2 cellular contexts compared by ENCODE assay signal in genomic region chr18:48459471-48459870, GRCh38.
TF ChIP-seq lines count a peak whose summit lies in the region.

No MANE protein-coding gene starts in this region.

TF ChIP-seq in A549, 52 proteins besides CTCF, POLR2A, EP300 and RAD21:
- no peak for TF ChIP-seq ESRRA (IDR thresholded peaks at IDR 0.05; ENCODE audit: borderline replicate concordance, low read length)
- no peak for TF ChIP-seq JUN (IDR thresholded peaks at IDR 0.05)
- peak; percentile 39 for TF ChIP-seq MAFK (IDR thresholded peaks at IDR 0.05; ENCODE audit: partially characterized antibody)
TF ChIP-seq in A549: peak in this region for 1.

TF ChIP-seq in IMR-90, 13 proteins besides CTCF, POLR2A, EP300 and RAD21:
- TF ChIP-seq MAFK (IDR thresholded peaks at IDR 0.05; ENCODE audit: low read depth, low read length) (0 out of 2 replicates have a peak, but pooled peaks have one; percentile 10), SMC3 (IDR thresholded peaks at IDR 0.05; ENCODE audit: low read depth, low read length) (no peak)
